In the genomic region with DNA sequence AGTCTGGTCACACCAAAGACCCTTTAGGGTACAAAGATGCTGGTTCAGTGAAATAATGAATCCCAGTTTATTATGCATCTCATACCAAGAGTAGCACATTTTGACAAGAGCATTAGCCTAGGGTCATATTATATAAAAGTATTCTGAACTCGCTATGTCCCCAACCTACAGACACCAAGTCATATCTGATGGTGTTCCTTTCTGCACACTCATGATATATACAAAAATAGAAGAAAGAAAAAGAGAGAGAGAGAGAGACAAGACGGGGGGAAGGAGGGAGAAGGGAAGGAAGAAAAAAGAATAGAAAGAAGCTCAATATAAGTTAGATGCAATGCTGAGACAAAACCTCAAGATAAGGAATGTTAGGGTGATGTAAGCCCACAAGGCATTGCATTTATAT, we compare ENCODE assay signal across 17 cellular contexts.
DNase-seq lines count a peak whose midpoint lies in the region; ATAC-seq, FAIRE-seq and TF ChIP-seq lines count a peak whose summit lies in the region.
"Had no signal": no experiment of that assay in that cellular context is flagged by ENCODE, and none has a peak within 500 bp of the region (broad histone marks: within the 10 kb centered on the region; RNA-seq: fewer than 3 reads in every experiment).

No MANE protein-coding gene starts in this region.

- no peak overlapping the region for H3K4me3 Mint-ChIP-seq in stimulated activated naive CD8-positive, alpha-beta T cell treated with anti-CD3 and anti-CD28 coated beads, Interleukin-15, amount 100 ng/mL, for 72 hours

- WGBS in A549 (ENCODE audit: missing lambda C conversion rate) = 100% methylated on average over 2 of the region's 2 CpGs
- 79% methylated on average over 2 of the region's 2 CpGs for WGBS in hepatocyte (ENCODE audit: low lambda C conversion rate, missing lambda C conversion rate)
- 70 to 82% methylated on average over 2 of the region's 2 CpGs for WGBS in sigmoid colon, 2 donors
- 53 to 86% (median 75%) methylated on average over 2 of the region's 2 CpGs for WGBS in psoas muscle, 3 donors

- H3K27ac ChIP-seq in A549 = no peak overlapping the region
- H3K27ac ChIP-seq in hepatocyte = peak overlapping the region; percentile 68
- peak overlapping the region; percentile 20 to 96 (median 82) for H3K27ac ChIP-seq in sigmoid colon
- H3K27ac ChIP-seq in psoas muscle = no peak overlapping the region
- H3K27ac ChIP-seq: C4-2B had no signal

- H3K4me2 ChIP-seq in A549 = peak overlapping the region; percentile 33
- H3K4me2 ChIP-seq in hepatocyte = no peak overlapping the region

- TF ChIP-seq CTCF in A549 (IDR thresholded peaks at IDR 0.05) (no peak), hepatocyte (IDR thresholded peaks at IDR 0.05; ENCODE audit: poor library complexity) (no peak), sigmoid colon (IDR thresholded peaks at IDR 0.05) (no peak), psoas muscle (IDR thresholded peaks at IDR 0.05) (no peak)

- ATAC-seq in A549 (no peak), psoas muscle (no peak), HG02884 (IDR thresholded peaks at IDR 0.05; ENCODE audit: unreplicated experiment) (no peak)
- ATAC-seq in stimulated activated naive CD8-positive, alpha-beta T cell treated with anti-CD3 and anti-CD28 coated beads, Interleukin-15, amount 100 ng/mL, for 72 hours = no peak

- TF ChIP-seq EP300 in A549 (IDR thresholded peaks at IDR 0.05) = no peak
- no peak for TF ChIP-seq EP300 in sigmoid colon (IDR thresholded peaks at IDR 0.05)

- H3K4me1 ChIP-seq in A549 (peaks cover 15% of the 10 kb centered on the region), hepatocyte (ENCODE audit: insufficient read depth) (peaks cover 30% of the 10 kb centered on the region), sigmoid colon (peaks cover 0 to 97% (median 80%) of the 10 kb centered on the region in 4 donors), psoas muscle (peaks cover 11% of the 10 kb centered on the region)

- DNase-seq in A549 (ENCODE audit: low read depth in 1 of 2, low spot score in 1 of 2) (no peak), OCI-M1 (lab: John Stamatoyannopoulos, UW) (peak; percentile 42), hepatocyte (ENCODE audit: low spot score) (no peak), sigmoid colon (no peak), psoas muscle (no peak)
- DNase-seq in activated CD8-positive, alpha-beta memory T cell treated with anti-CD3 and anti-CD28 coated beads, Interleukin-2, amount 50 U/mL, for 48 hours = no peak
- no peak for DNase-seq in stimulated activated naive CD8-positive, alpha-beta T cell treated with anti-CD3 and anti-CD28 coated beads, Interleukin-15, amount 100 ng/mL, for 72 hours
- DNase-seq: Karpas-422, MG63, NCI-H1092, NCI-H2107, NCI-H2227 treated with DMSO at 0.1 percent for 48 hours, NCI-H526 had no signal

- intact Hi-C loops in sigmoid colon (cut with DNase I) = no loop called here
- intact Hi-C loops in psoas muscle (cut with DNase I) = loop anchor here in 1 of 2 donors (10.0 kb wide), 1 partner anchor 47 kb away; no protein-coding TSS in a partner anchor

- H3K9me3 ChIP-seq in A549 = no peaks in the 10 kb centered on the region
- no peaks in the 10 kb centered on the region for H3K9me3 ChIP-seq in hepatocyte (ENCODE audit: low read depth)
- H3K9me3 ChIP-seq in sigmoid colon = no peaks in the 10 kb centered on the region
- no peaks in the 10 kb centered on the region for H3K9me3 ChIP-seq in psoas muscle
- H3K9me3 ChIP-seq: MG63 had no signal

- no peaks in the 10 kb centered on the region for H4K20me1 ChIP-seq in hepatocyte (ENCODE audit: insufficient read depth, poor library complexity, severe bottlenecking)

- H3K27me3 ChIP-seq in hepatocyte = no peaks in the 10 kb centered on the region
- H3K27me3 ChIP-seq in sigmoid colon = no peaks in the 10 kb centered on the region
- H3K27me3 ChIP-seq in psoas muscle (ENCODE audit: insufficient read depth in 3 of 3, low read length in 2 of 3) = no peaks in the 10 kb centered on the region
- H3K27me3 ChIP-seq: MG63 had no signal

- no peaks in the 10 kb centered on the region for H3K9me3 Mint-ChIP-seq in stimulated activated naive CD8-positive, alpha-beta T cell treated with anti-CD3 and anti-CD28 coated beads, Interleukin-15, amount 100 ng/mL, for 72 hours

- POLR2A ChIA-PET in A549 (lab: Yijun Ruan, JAX) = no interaction called here

- H3K79me2 ChIP-seq in hepatocyte = no peaks in the 10 kb centered on the region

- CTCF ChIA-PET in A549 (lab: Yijun Ruan, JAX) = interaction anchor here (1.0 to 1.8 kb wide), 2 partner anchors 83 to 141 kb away, joined by 3 to 4 read pairs; no protein-coding TSS in a partner anchor

- no peak overlapping the region for H3K4me3 ChIP-seq in A549
- H3K4me3 ChIP-seq in hepatocyte = no peak overlapping the region
- H3K4me3 ChIP-seq in sigmoid colon = no peak overlapping the region
- H3K4me3 ChIP-seq in psoas muscle = no peak overlapping the region
- H3K4me3 ChIP-seq: MG63 had no signal

- H3K9me2 ChIP-seq in hepatocyte (replicated peaks; ENCODE audit: insufficient read depth) = no peaks in the 10 kb centered on the region

- TF ChIP-seq RAD21 in A549 (conservative IDR thresholded peaks at IDR 0.05 in 1 of 2, IDR thresholded peaks at IDR 0.05 in 1 of 2) = no peak

- no peaks in the 10 kb centered on the region for H3K4me1 Mint-ChIP-seq in stimulated activated naive CD8-positive, alpha-beta T cell treated with anti-CD3 and anti-CD28 coated beads, Interleukin-15, amount 100 ng/mL, for 72 hours

- no peaks in the 10 kb centered on the region for H3K27me3 Mint-ChIP-seq in stimulated activated naive CD8-positive, alpha-beta T cell treated with anti-CD3 and anti-CD28 coated beads, Interleukin-15, amount 100 ng/mL, for 72 hours

- TF ChIP-seq POLR2A in A549 (IDR thresholded peaks at IDR 0.05; ENCODE audit: low read length) (no peak), sigmoid colon (IDR thresholded peaks at IDR 0.05) (no peak)

- no peak overlapping the region for H3K27ac Mint-ChIP-seq in stimulated activated naive CD8-positive, alpha-beta T cell treated with anti-CD3 and anti-CD28 coated beads, Interleukin-15, amount 100 ng/mL, for 72 hours

- no peak overlapping the region for H2AFZ ChIP-seq in hepatocyte

- H3K36me3 ChIP-seq in hepatocyte (replicated peaks; ENCODE audit: insufficient read depth, low read depth) (no peaks in the 10 kb centered on the region), sigmoid colon (peaks cover 0 to 85% (median 18%) of the 10 kb centered on the region in 4 donors), psoas muscle (ENCODE audit: insufficient read depth in 1 of 2, low read depth in 1 of 2) (peaks cover 9 to 86% of the 10 kb centered on the region in 2 donors)

- FAIRE-seq in A549 (lab: Jason Lieb, UNC) = no peak
- FAIRE-seq: H1, RCC 7860 had no signal

TF ChIP-seq in A549, 52 proteins besides CTCF, POLR2A, EP300 and RAD21:
- TF ChIP-seq KDM5A (IDR thresholded peaks at IDR 0.05) = no peak
- TF ChIP-seq, protein P1, sequence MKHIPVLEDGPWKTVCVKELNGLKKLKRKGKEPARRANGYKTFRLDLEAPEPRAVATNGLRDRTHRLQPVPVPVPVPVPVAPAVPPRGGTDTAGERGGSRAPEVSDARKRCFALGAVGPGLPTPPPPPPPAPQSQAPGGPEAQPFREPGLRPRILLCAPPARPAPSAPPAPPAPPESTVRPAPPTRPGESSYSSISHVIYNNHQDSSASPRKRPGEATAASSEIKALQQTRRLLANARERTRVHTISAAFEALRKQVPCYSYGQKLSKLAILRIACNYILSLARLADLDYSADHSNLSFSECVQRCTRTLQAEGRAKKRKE (CRISPR knock-in tag; IDR thresholded peaks at IDR 0.05; ENCODE audit: low read depth) = no peak
- no peak for TF ChIP-seq HOXB5 (CRISPR knock-in tag; IDR thresholded peaks at IDR 0.05)
- no peak for TF ChIP-seq FOXS1 (CRISPR knock-in tag; IDR thresholded peaks at IDR 0.05)
- TF ChIP-seq CBX2 (IDR thresholded peaks at IDR 0.05; ENCODE audit: borderline replicate concordance, low read depth) = no peak
- TF ChIP-seq HDAC2 (IDR thresholded peaks at IDR 0.05) = no peak
- TF ChIP-seq, protein P2, sequence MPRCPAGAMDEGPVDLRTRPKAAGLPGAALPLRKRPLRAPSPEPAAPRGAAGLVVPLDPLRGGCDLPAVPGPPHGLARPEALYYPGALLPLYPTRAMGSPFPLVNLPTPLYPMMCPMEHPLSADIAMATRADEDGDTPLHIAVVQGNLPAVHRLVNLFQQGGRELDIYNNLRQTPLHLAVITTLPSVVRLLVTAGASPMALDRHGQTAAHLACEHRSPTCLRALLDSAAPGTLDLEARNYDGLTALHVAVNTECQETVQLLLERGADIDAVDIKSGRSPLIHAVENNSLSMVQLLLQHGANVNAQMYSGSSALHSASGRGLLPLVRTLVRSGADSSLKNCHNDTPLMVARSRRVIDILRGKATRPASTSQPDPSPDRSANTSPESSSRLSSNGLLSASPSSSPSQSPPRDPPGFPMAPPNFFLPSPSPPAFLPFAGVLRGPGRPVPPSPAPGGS (IDR thresholded peaks at IDR 0.05) = no peak
- TF ChIP-seq BHLHE40 (IDR thresholded peaks at IDR 0.05; ENCODE audit: low read depth, low read length) = no peak
- no peak for TF ChIP-seq CHD4 (IDR thresholded peaks at IDR 0.05; ENCODE audit: borderline replicate concordance)
- TF ChIP-seq MAZ (IDR thresholded peaks at IDR 0.05; ENCODE audit: borderline replicate concordance, low read depth, low read length) = no peak
- no peak for TF ChIP-seq TP53 (CRISPR knock-in tag; IDR thresholded peaks at IDR 0.05)
- no peak for TF ChIP-seq ZNF302 (CRISPR knock-in tag; IDR thresholded peaks at IDR 0.05)

Comparison
In these comparisons a context has a peak if more than half of its experiments do, and no peak if none do; other contexts are left out.
1. H3K27ac ChIP-seq: peak in hepatocyte (single experiment) and sigmoid colon (4 of 4); none in A549 (0 of 2) and psoas muscle (single experiment).